ENCODE assay signal across 19 cellular contexts in the genomic region with DNA sequence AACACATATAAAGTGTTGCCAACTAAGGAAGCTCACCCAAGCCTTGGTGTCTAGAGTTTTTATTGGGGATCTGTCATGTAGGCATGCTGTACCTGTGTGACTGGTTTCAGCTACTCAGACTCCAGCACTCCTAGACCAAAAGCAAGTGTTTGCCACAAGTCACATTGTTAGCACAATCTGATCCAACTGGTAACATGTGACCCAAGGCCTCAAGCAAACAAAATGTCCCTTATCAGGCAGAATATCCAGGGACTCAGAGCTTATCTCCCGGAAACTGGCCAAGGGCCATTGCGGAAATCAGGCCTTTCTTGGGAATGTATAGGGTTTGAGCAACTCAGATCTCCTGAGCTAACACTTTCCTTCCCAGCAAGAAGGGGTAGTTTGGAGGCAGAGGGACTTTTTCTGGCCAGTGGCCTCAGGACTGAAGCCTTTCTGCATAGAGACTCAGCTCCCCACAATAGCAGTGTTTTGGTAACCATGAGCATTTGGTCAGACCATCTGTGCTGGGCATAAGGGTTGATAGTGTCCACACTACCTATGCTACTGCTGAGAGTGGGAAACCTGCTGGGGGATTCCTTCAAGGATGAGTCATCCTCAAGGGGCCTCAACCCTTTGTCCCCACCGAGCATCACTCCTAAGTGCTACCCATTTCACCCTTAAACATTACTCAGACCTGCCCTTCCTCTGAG. TPM values are rescaled to one million over a fixed set of nuclear protein-coding genes. Genes with fewer than 3 reads are reported as not detected.
DNase-seq lines count a peak whose midpoint lies in the region; ATAC-seq, FAIRE-seq and TF ChIP-seq lines count a peak whose summit lies in the region.
"Had no signal": no experiment of that assay in that cellular context is flagged by ENCODE, and none has a peak within 500 bp of the region (broad histone marks: within the 10 kb centered on the region; RNA-seq: fewer than 3 reads in every experiment).

No MANE protein-coding gene starts in this region.

- peaks cover 0 to 4% (median 1%) of the 10 kb centered on the region in 4 donors for H3K4me1 ChIP-seq in liver (ENCODE audit: control insufficient read depth in 4 of 4, insufficient read depth in 4 of 4, low read length in 3 of 4)
- H3K4me1 ChIP-seq: sigmoid colon, testis had no signal

- no peak overlapping the region for H3K27ac Mint-ChIP-seq in stimulated activated naive CD8-positive, alpha-beta T cell treated with anti-CD3 and anti-CD28 coated beads, Interleukin-15, amount 100 ng/mL, for 72 hours
- H3K27ac Mint-ChIP-seq: activated T-cell treated with anti-CD3 and anti-CD28 coated beads, Interleukin-2, amount 50 U/mL, for 24 hours; effector memory CD8-positive, alpha-beta T cell had no signal

- no peak overlapping the region for H3K27ac ChIP-seq in liver (ENCODE audit: low read depth in 1 of 2, low read length in 2 of 2)
- H3K27ac ChIP-seq: cardiac muscle cell, foreskin keratinocyte, neutrophil, PC-9, sigmoid colon, testis had no signal

- WGBS in liver: 45% methylated on average over 3 of the region's 3 CpGs

- H3K4me3 ChIP-seq in bronchial epithelial cell (ENCODE audit: low read depth, low read length) (no peak overlapping the region), liver (ENCODE audit: low read depth in 1 of 3, low read length in 3 of 3) (no peak overlapping the region)
- H3K4me3 ChIP-seq: cardiac muscle cell, PC-9, sigmoid colon, testis had no signal

- TF ChIP-seq CTCF in bronchial epithelial cell (IDR thresholded peaks at IDR 0.05; ENCODE audit: insufficient read depth, low read length, severe bottlenecking): no peak
- no peak for TF ChIP-seq CTCF in liver (IDR thresholded peaks at IDR 0.05; ENCODE audit: low read depth, low read length, missing input control)

- no peak for TF ChIP-seq RAD21 in liver (IDR thresholded peaks at IDR 0.05)

- no peaks in the 10 kb centered on the region for H3K36me3 ChIP-seq in bronchial epithelial cell (ENCODE audit: control insufficient read depth, insufficient read depth, low read length)
- H3K36me3 ChIP-seq in liver (ENCODE audit: control insufficient read depth in 4 of 4, insufficient read depth in 3 of 4, low read depth in 1 of 4, low read length in 3 of 4): no peaks in the 10 kb centered on the region
- H3K36me3 ChIP-seq: cardiac muscle cell, neutrophil, sigmoid colon had no signal

- no peak overlapping the region for H3K4me3 Mint-ChIP-seq in stimulated activated naive CD8-positive, alpha-beta T cell treated with anti-CD3 and anti-CD28 coated beads, Interleukin-15, amount 100 ng/mL, for 72 hours
- H3K4me3 Mint-ChIP-seq: activated T-cell treated with anti-CD3 and anti-CD28 coated beads, Interleukin-2, amount 50 U/mL, for 24 hours; effector memory CD8-positive, alpha-beta T cell had no signal

- no peak overlapping the region for H3K9ac ChIP-seq in liver (ENCODE audit: low read depth in 1 of 2, low read length in 2 of 2)

- peak; percentile 83 for FAIRE-seq in bronchial epithelial cell (lab: Jason Lieb, UNC)
- FAIRE-seq: TTC549 had no signal

- no peaks in the 10 kb centered on the region for H3K9me3 ChIP-seq in liver (ENCODE audit: control insufficient read depth in 4 of 4, low read length in 3 of 4)
- H3K9me3 ChIP-seq: neutrophil, sigmoid colon, testis had no signal

- H3K27me3 Mint-ChIP-seq in stimulated activated naive CD8-positive, alpha-beta T cell treated with anti-CD3 and anti-CD28 coated beads, Interleukin-15, amount 100 ng/mL, for 72 hours: peaks cover 40% of the 10 kb centered on the region

- H3K9me3 Mint-ChIP-seq in stimulated activated naive CD8-positive, alpha-beta T cell treated with anti-CD3 and anti-CD28 coated beads, Interleukin-15, amount 100 ng/mL, for 72 hours: no peaks in the 10 kb centered on the region
- H3K9me3 Mint-ChIP-seq: activated T-cell treated with anti-CD3 and anti-CD28 coated beads, Interleukin-2, amount 50 U/mL, for 24 hours; effector memory CD8-positive, alpha-beta T cell had no signal

- H3K27me3 ChIP-seq in bronchial epithelial cell (ENCODE audit: control insufficient read depth, insufficient read depth, low read length): no peaks in the 10 kb centered on the region
- H3K27me3 ChIP-seq in liver (ENCODE audit: control insufficient read depth in 4 of 4, insufficient read depth in 4 of 4, low read length in 3 of 4): no peaks in the 10 kb centered on the region
- H3K27me3 ChIP-seq: cardiac muscle cell, foreskin keratinocyte, neutrophil, sigmoid colon, testis had no signal

- peak; percentile 37 for ATAC-seq in stimulated activated naive CD8-positive, alpha-beta T cell treated with anti-CD3 and anti-CD28 coated beads, Interleukin-15, amount 100 ng/mL, for 72 hours
- no peak for ATAC-seq in stimulated activated naive CD8-positive, alpha-beta T cell treated with anti-CD3 and anti-CD28 coated beads, Interleukin-15, Interleukin-2, amounts not matched to agents 100 U/mL and 50 U/mL, for 24 hours
- ATAC-seq: effector memory CD8-positive, alpha-beta T cell; foreskin keratinocyte had no signal

- no peak for DNase-seq in stimulated activated naive CD8-positive, alpha-beta T cell treated with anti-CD3 and anti-CD28 coated beads, Interleukin-15, amount 100 ng/mL, for 72 hours
- DNase-seq in stimulated activated naive CD8-positive, alpha-beta T cell treated with anti-CD3 and anti-CD28 coated beads, Interleukin-15, Interleukin-2, amounts not matched to agents 100 U/mL and 50 U/mL, for 24 hours: no peak
- DNase-seq in bronchial epithelial cell (ENCODE audit: low read depth): no peak
- DNase-seq in ureter (ENCODE audit: low spot score): peak; percentile 56
- DNase-seq in NCI-H128 (lab: John Stamatoyannopoulos, UW; ENCODE audit: unreplicated experiment): no peak
- no peak for DNase-seq in stimulated activated CD8-positive, alpha-beta memory T cell treated with anti-CD3 and anti-CD28 coated beads, Interleukin-4, amount 100 ng/mL, for 48 hours
- no peak for DNase-seq in NAMALWA (ENCODE audit: low spot score)
- DNase-seq: activated T-cell treated with anti-CD3 and anti-CD28 coated beads, Interleukin-2, amount 50 U/mL, for 24 hours; effector memory CD8-positive, alpha-beta T cell; foreskin keratinocyte; HCEC 1CT; sigmoid colon; testis had no signal

- no peaks in the 10 kb centered on the region for H3K4me1 Mint-ChIP-seq in stimulated activated naive CD8-positive, alpha-beta T cell treated with anti-CD3 and anti-CD28 coated beads, Interleukin-15, amount 100 ng/mL, for 72 hours

TF ChIP-seq in liver, 16 proteins besides CTCF, POLR2A, EP300 and RAD21:
- TF ChIP-seq MAX (IDR thresholded peaks at IDR 0.05): peak; percentile 28
- no peak for TF ChIP-seq NR2F2 (IDR thresholded peaks at IDR 0.05)
- no peak for TF ChIP-seq FOXA1 (IDR thresholded peaks at IDR 0.05)

RNA-seq across cellular contexts. Expression of gene NHLH2, which starts 29.6 kb away (rescaled TPM):
- total RNA-seq in bronchial epithelial cell (0.13 and 0.26 TPM in 2 replicates), liver (not detected), ureter (0.31 TPM)
- polyA plus RNA-seq in liver: not detected
- total RNA-seq: cardiac muscle cell, M059J, PC-9 had no signal
- polyA plus RNA-seq: cardiac muscle cell, sigmoid colon had no signal

RNA-seq across cellular contexts. Expression of gene CASQ2, which starts 42.8 kb away (rescaled TPM):
- total RNA-seq in bronchial epithelial cell: not detected in 2 replicates
- total RNA-seq in liver: 1 to 10 TPM in 1 of 2 donors, not detected in 1; 1.1 TPM
- under 1 TPM in 1 of 2 donors, not detected in 1; 0.33 TPM for polyA plus RNA-seq in liver
- 18.7 TPM for total RNA-seq in ureter
- total RNA-seq: foreskin keratinocyte, M059J, PC-9 had no signal
- polyA plus RNA-seq: foreskin keratinocyte had no signal
